In genomic region chr12:118060301-118061010, GRCh38 we compare ENCODE assay signal across 8 cellular contexts. TPM values are rescaled to one million over a fixed set of nuclear protein-coding genes. Genes with fewer than 3 reads are reported as not detected.
A peak's percentile ranks its signal among the peaks of the same experiment; 100 is the strongest.
DNase-seq lines count a peak whose midpoint lies in the region; ATAC-seq and TF ChIP-seq lines count a peak whose summit lies in the region.

No MANE protein-coding gene starts in this region.

- H3K4me3 ChIP-seq in fibroblast of pulmonary artery (replicated peaks; ENCODE audit: low read depth, low read length) (peak overlapping the region; percentile 73), uterus (peak overlapping the region; percentile 82 to 96)

- H3K27ac ChIP-seq in uterus, result peak overlapping the region; percentile 98 to 99

- no peaks in the 10 kb centered on the region for H3K27me3 Mint-ChIP-seq in nephron (ENCODE audit: low read depth)

- H3K36me3 ChIP-seq in uterus, result no peaks in the 10 kb centered on the region

- TF ChIP-seq CTCF in fibroblast of pulmonary artery (IDR thresholded peaks at IDR 0.05; ENCODE audit: low read length, missing control alignments) (no peak), nephron (IDR thresholded peaks at IDR 0.05; ENCODE audit: unreplicated experiment in 3 of 3) (no peak), uterus (IDR thresholded peaks at IDR 0.05) (no peak)

- ATAC-seq in GM19372 (IDR thresholded peaks at IDR 0.05; ENCODE audit: low read depth, unreplicated experiment), result peak; percentile 42

- peak; percentile 58 for DNase-seq in AG08395 (ENCODE audit: low spot score)
- peak; percentile 46 for DNase-seq in M059J (ENCODE audit: low read depth)
- peak; percentile 4 to 13 for DNase-seq in activated T-helper 1 cell treated with anti-CD3 and anti-CD28 coated beads, Interleukin-2, amount 50 U/mL, for 16 hours (ENCODE audit: low read depth in 1 of 2, low spot score in 1 of 2)
- DNase-seq in fibroblast of pulmonary artery (ENCODE audit: low read depth), result no peak
- peak; percentile 51 to 60 for DNase-seq in uterus
- no peak for DNase-seq in NCI-H2171 (lab: John Stamatoyannopoulos, UW)

- intact Hi-C loops in uterus (cut with DNase I; ENCODE audit: low total_unique reads), result no loop called here

- H3K4me1 Mint-ChIP-seq in nephron, result peaks cover 36% of the 10 kb centered on the region

- no peaks in the 10 kb centered on the region for H3K9me3 ChIP-seq in uterus

- no peaks in the 10 kb centered on the region for H3K27me3 ChIP-seq in uterus

- H3K9me3 Mint-ChIP-seq in nephron, result no peaks in the 10 kb centered on the region

- H3K4me1 ChIP-seq in uterus, result no peaks in the 10 kb centered on the region

- H3K4me3 Mint-ChIP-seq in nephron, result peak overlapping the region; percentile 83 to 98 (median 95)

- H3K27ac Mint-ChIP-seq in nephron, result peak overlapping the region; percentile 97 to 99 (median 97)

- H3K36me3 Mint-ChIP-seq in nephron (ENCODE audit: low read depth), result peaks cover 8% of the 10 kb centered on the region

- no peak for TF ChIP-seq POLR2A in uterus (IDR thresholded peaks at IDR 0.05)

RNA-seq across cellular contexts. Expression of gene WSB2, which starts 0.5 kb away (rescaled TPM):
- 116 and 133 TPM in 2 replicates for total RNA-seq in M059J (2014; rRNA removed; shearing (Covaris generic))
- 10 to 100 TPM; 22.4 to 59.2 (median 45.0) TPM for total RNA-seq in uterus

RNA-seq across cellular contexts. Expression of gene VSIG10, which starts 43.4 kb away (rescaled TPM):
- 17.6 and 20.9 TPM in 2 replicates for total RNA-seq in M059J (2014; rRNA removed; shearing (Covaris generic))
- 10 to 100 TPM; 27.6 to 59.9 (median 39.4) TPM for total RNA-seq in uterus

RNA-seq across cellular contexts. Expression of gene RFC5, which starts 44.0 kb away (rescaled TPM):
- total RNA-seq in M059J (2014; rRNA removed; shearing (Covaris generic)), result 54.4 and 71.2 TPM in 2 replicates
- 10 to 100 TPM in 3 of 4 donors, 1 to 10 TPM in 1; 4.6 to 24.7 (median 14.0) TPM for total RNA-seq in uterus

Comparison
In these comparisons a context has a peak if more than half of its experiments do, and no peak if none do; other contexts are left out.
1. DNase-seq: peak in AG08395 (single experiment), M059J (single experiment), activated T-helper 1 cell treated with anti-CD3 and anti-CD28 coated beads, Interleukin-2, amount 50 U/mL, for 16 hours (2 of 2) and uterus (2 of 2); none in fibroblast of pulmonary artery (single experiment) and NCI-H2171 (single experiment).